Comparison of ENCODE assay signal across 8 cellular contexts in the genomic region with DNA sequence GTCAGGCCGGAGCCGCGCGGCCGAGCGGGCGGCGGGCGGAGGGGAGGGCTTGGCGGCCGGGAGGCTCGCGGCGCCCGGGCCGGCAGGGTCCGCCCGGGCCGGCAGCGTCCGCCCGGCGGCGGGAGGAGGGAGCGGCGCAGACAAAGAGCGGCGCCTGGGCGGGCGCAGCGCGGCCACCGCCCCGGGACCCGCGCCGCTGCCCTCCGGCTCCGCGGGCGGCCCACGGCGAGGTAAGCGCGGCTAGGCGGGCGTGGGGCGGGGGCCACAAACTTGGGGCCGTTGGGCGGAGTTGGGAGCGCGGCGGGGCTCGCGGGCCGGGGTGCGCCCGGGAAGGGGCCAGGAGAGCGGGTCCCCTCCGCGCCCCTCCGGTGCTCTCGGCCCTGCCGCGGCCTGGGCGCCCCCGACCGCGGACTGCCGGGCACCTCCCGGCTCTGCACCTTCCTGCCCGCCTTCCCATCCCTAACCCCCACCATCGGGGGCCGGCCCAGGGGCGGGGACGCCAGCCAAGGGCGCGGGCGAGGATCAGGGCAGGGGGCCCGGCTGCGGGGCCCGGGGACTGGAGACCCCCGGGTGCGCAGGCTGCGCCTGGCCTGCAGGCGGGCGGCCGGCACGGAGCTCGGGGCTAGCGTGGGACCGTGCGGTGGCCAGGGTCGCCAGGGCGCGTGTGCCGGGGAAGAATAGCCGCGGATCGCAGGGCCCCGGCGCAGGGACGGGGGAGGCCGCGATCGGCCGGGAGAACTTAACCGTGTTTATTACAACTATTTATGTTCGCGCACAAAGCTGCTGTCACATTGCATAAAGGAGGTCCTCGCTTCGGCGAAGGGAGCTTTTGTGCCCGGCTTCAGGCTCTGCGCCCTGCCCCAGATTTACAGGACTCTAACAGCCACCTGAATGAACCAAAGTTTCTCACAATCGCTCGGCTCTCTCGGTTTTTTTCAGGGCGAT. TPM values are rescaled to one million over a fixed set of nuclear protein-coding genes. Genes with fewer than 3 reads are reported as not detected.
DNase-seq lines count a peak whose midpoint lies in the region; ATAC-seq and TF ChIP-seq lines count a peak whose summit lies in the region.

NCK2 (plus strand) TSS at position 4 of the 945 bp plus-strand sequence. CDS start 110,152 bp downstream, outside the sequence.

- peaks cover 7% of the 10 kb centered on the region for H3K79me1 ChIP-seq in H9 (ENCODE audit: insufficient read depth, low read depth, low read length, poor library complexity, severe bottlenecking)

- peak within 1 kb of the TSS; percentile 71 for H3K4me2 ChIP-seq in H9 (ENCODE audit: insufficient read depth, insufficient read length, low read length)
- H3K4me2 ChIP-seq in MM.1S (ENCODE audit: low read depth, low read length): peak within 1 kb of the TSS; percentile 93

- peak; percentile 24 for DNase-seq in SIG-M5 treated with dmso at 0.1 percent for 504 hours (lab: John Stamatoyannopoulos, UW; ENCODE audit: unreplicated experiment)
- no peak for DNase-seq in SIG-M5 (lab: John Stamatoyannopoulos, UW)
- DNase-seq in H9: no peak
- DNase-seq in MM.1S: peak; percentile 38
- no peak for DNase-seq in activated naive CD4-positive, alpha-beta T cell treated with anti-CD3 and anti-CD28 coated beads for 36 hours
- peak; percentile 42 for DNase-seq in glomerular visceral epithelial cell (ENCODE audit: extremely low spot score)
- no peak for DNase-seq in omental fat pad (ENCODE audit: low spot score)
- DNase-seq in CD1c-positive myeloid dendritic cell (ENCODE audit: extremely low spot score): no peak

- H3K56ac ChIP-seq in H9 (ENCODE audit: insufficient read length, low read depth, low read length): no peak within 1 kb of the TSS

- H3K9me2 ChIP-seq in MM.1S (replicated peaks; ENCODE audit: insufficient read depth, low read length): no peaks in the 10 kb centered on the region

- H3F3A ChIP-seq in MM.1S (ENCODE audit: insufficient read depth, low read length): peaks cover 13% of the 10 kb centered on the region

- no CpG with 5 or more reads among the region's 119 CpGs for WGBS in H9 (ENCODE audit: extremely low coverage, insufficient read length, low lambda C conversion rate)

- H2BK5ac ChIP-seq in H9 (ENCODE audit: insufficient read length, low read length): no peak within 1 kb of the TSS

- TF ChIP-seq CTCF in H9 (conservative IDR thresholded peaks at IDR 0.05) (no peak), MM.1S (IDR thresholded peaks at IDR 0.05; ENCODE audit: low read length) (no peak), omental fat pad (IDR thresholded peaks at IDR 0.05) (no peak)

- H2BK12ac ChIP-seq in H9 (ENCODE audit: insufficient read length, low read depth, low read length): no peak within 1 kb of the TSS

- H3K9me3 Mint-ChIP-seq in H9: no peaks in the 10 kb centered on the region; a peak in 2 of 5 replicates
- H3K9me3 Mint-ChIP-seq in activated naive CD4-positive, alpha-beta T cell treated with anti-CD3 and anti-CD28 coated beads for 36 hours: no peaks in the 10 kb centered on the region

- peaks cover 29% of the 10 kb centered on the region; the same call in 1 of the 2 replicates for H3K79me2 ChIP-seq in H9 (ENCODE audit: insufficient read depth, low read length)
- peaks cover 51% of the 10 kb centered on the region for H3K79me2 ChIP-seq in MM.1S (ENCODE audit: low read length)

- no peaks in the 10 kb centered on the region for H4K20me1 ChIP-seq in H9 (ENCODE audit: control insufficient read depth, insufficient read depth, insufficient read length)
- H4K20me1 ChIP-seq in MM.1S (ENCODE audit: insufficient read depth, low read length): 0 out of 2 replicates have a peak, but pooled peaks cover 7% of the 10 kb centered on the region

- CTCF ChIA-PET in activated naive CD4-positive, alpha-beta T cell treated with anti-CD3 and anti-CD28 coated beads for 36 hours (lab: Charles Lee): interaction anchor here (0.6 to 2.2 kb wide), 7 partner anchors 11 to 349 kb away, joined by 3 to 17 read pairs (median 4); no protein-coding TSS in a partner anchor

- intact Hi-C loops in activated naive CD4-positive, alpha-beta T cell treated with anti-CD3 and anti-CD28 coated beads for 36 hours (cut with micrococcal nuclease): loop anchor here (10.0 kb wide), 2 partner anchors 410 to 420 kb away; partner anchors contain the start of gene C2orf49

- no peak within 1 kb of the TSS for H2BK120ac ChIP-seq in H9 (ENCODE audit: low read depth, low read length, poor library complexity, severe bottlenecking)

- no peak within 1 kb of the TSS for H2BK20ac ChIP-seq in H9 (ENCODE audit: low read depth, low read length, poor library complexity, severe bottlenecking)

- H3K36me3 ChIP-seq in MM.1S (replicated peaks; ENCODE audit: insufficient read depth, low read length): 0 out of 2 replicates have a peak, but pooled peaks cover 5% of the 10 kb centered on the region

- H3K27ac ChIP-seq in H9 (ENCODE audit: insufficient read length, low read depth, low read length) (no peak within 1 kb of the TSS), MM.1S (ENCODE audit: low read length) (peak within 1 kb of the TSS; percentile 80)

- H3K18ac ChIP-seq in H9 (ENCODE audit: insufficient read length, low read depth, low read length): no peak within 1 kb of the TSS

- no peak within 1 kb of the TSS for H3T11ph ChIP-seq in H9 (ENCODE audit: low read length)

- H3K4me1 ChIP-seq in H9 (ENCODE audit: insufficient read depth, low read length): peaks cover 4% of the 10 kb centered on the region; the same call in 1 of the 2 replicates
- peaks cover 29% of the 10 kb centered on the region for H3K4me1 ChIP-seq in MM.1S (ENCODE audit: low read length)

- peak within 1 kb of the TSS; percentile 69; the same call in 1 of the 2 replicates for H3K14ac ChIP-seq in H9 (ENCODE audit: insufficient read depth, low read length)

- peak within 1 kb of the TSS; percentile 79 for H3K4me3 ChIP-seq in MM.1S (ENCODE audit: low read length)

- H4K91ac ChIP-seq in H9 (ENCODE audit: insufficient read length, low read depth, low read length): no peak within 1 kb of the TSS

- peaks cover 8% of the 10 kb centered on the region for H3K23me2 ChIP-seq in H9 (ENCODE audit: insufficient read length, low read depth, low read length, poor library complexity, severe bottlenecking)

- H3K9me3 ChIP-seq in H9 (ENCODE audit: control insufficient read depth, low read depth, low read length): no peaks in the 10 kb centered on the region
- no peaks in the 10 kb centered on the region for H3K9me3 ChIP-seq in MM.1S (replicated peaks; ENCODE audit: insufficient read depth, low read length)

- peaks cover 24% of the 10 kb centered on the region for H3K27me3 Mint-ChIP-seq in H9 (ENCODE audit: low read depth)
- no peaks in the 10 kb centered on the region for H3K27me3 Mint-ChIP-seq in activated naive CD4-positive, alpha-beta T cell treated with anti-CD3 and anti-CD28 coated beads for 36 hours (ENCODE audit: low read depth)

- peaks cover 36 to 42% of the 10 kb centered on the region in 2 experiments for H3K4me1 Mint-ChIP-seq in H9
- peaks cover 70% of the 10 kb centered on the region for H3K4me1 Mint-ChIP-seq in activated naive CD4-positive, alpha-beta T cell treated with anti-CD3 and anti-CD28 coated beads for 36 hours (ENCODE audit: low read depth)

- no peak within 1 kb of the TSS for H4K5ac ChIP-seq in H9 (ENCODE audit: insufficient read length, low read depth, low read length)

- ATAC-seq in omental fat pad (ENCODE audit: low FRiP score): peak; percentile 52

- no peak within 1 kb of the TSS for H2BK15ac ChIP-seq in H9 (ENCODE audit: low read depth, low read length)

- H3K9ac ChIP-seq in H9 (ENCODE audit: extremely low read depth, insufficient read length, low read length) (peak within 1 kb of the TSS; percentile 63), MM.1S (ENCODE audit: low read length) (peak within 1 kb of the TSS; percentile 85)

- no peak within 1 kb of the TSS for H3K4ac ChIP-seq in H9 (ENCODE audit: low read depth, low read length)

- H3K36me3 Mint-ChIP-seq in H9 (ENCODE audit: insufficient read depth in 1 of 3, low read depth in 3 of 3): peaks cover 3 to 28% (median 9%) of the 10 kb centered on the region in 3 experiments
- peaks cover 37% of the 10 kb centered on the region for H3K36me3 Mint-ChIP-seq in activated naive CD4-positive, alpha-beta T cell treated with anti-CD3 and anti-CD28 coated beads for 36 hours (ENCODE audit: low read depth)

- peak within 1 kb of the TSS; percentile 76 to 87 for H3K4me3 Mint-ChIP-seq in H9
- H3K4me3 Mint-ChIP-seq in activated naive CD4-positive, alpha-beta T cell treated with anti-CD3 and anti-CD28 coated beads for 36 hours: peak within 1 kb of the TSS; percentile 88

- peak within 1 kb of the TSS in 2 of 3 experiments; percentile 42 to 69; a peak in 4 of 7 replicates for H3K27ac Mint-ChIP-seq in H9
- H3K27ac Mint-ChIP-seq in activated naive CD4-positive, alpha-beta T cell treated with anti-CD3 and anti-CD28 coated beads for 36 hours: peak within 1 kb of the TSS; percentile 96

- H2AK5ac ChIP-seq in H9 (ENCODE audit: insufficient read length, low read length): no peak within 1 kb of the TSS

- no peak within 1 kb of the TSS for H2AFZ ChIP-seq in H9 (ENCODE audit: low read length)
- 0 out of 2 replicates have a peak within 1 kb of the TSS, but pooled peaks have one; percentile 6 for H2AFZ ChIP-seq in MM.1S (ENCODE audit: low read length)

- H3K23ac ChIP-seq in H9 (ENCODE audit: insufficient read length, low read depth, low read length): no peak within 1 kb of the TSS

- H3K27me3 ChIP-seq in H9 (ENCODE audit: insufficient read depth, low read length) (no peaks in the 10 kb centered on the region), MM.1S (replicated peaks; ENCODE audit: insufficient read depth, low read length) (no peaks in the 10 kb centered on the region)

- H4K8ac ChIP-seq in H9 (replicated peaks; ENCODE audit: insufficient read length, low read depth, low read length): no peak within 1 kb of the TSS

RNA-seq across cellular contexts. Expression of gene NCK2, which starts in this region (rescaled TPM):
- 49.2 and 51.0 TPM in 2 replicates for total RNA-seq in H9 (2021)
- 100 to 1,000 TPM; 106 to 113 TPM for total RNA-seq in activated naive CD4-positive, alpha-beta T cell treated with anti-CD3 and anti-CD28 coated beads for 36 hours
- total RNA-seq in omental fat pad: 10 to 100 TPM; 32.6 to 43.7 (median 38.7) TPM

Comparison
In these comparisons a context has a peak if more than half of its experiments do, and no peak if none do; other contexts are left out.
1. DNase-seq: peak in SIG-M5 treated with dmso at 0.1 percent for 504 hours (single experiment), MM.1S (single experiment) and glomerular visceral epithelial cell (single experiment); none in SIG-M5 (single experiment), H9 (single experiment), activated naive CD4-positive, alpha-beta T cell treated with anti-CD3 and anti-CD28 coated beads for 36 hours (single experiment), omental fat pad (single experiment) and CD1c-positive myeloid dendritic cell (single experiment).